In genomic region chr1:93686497-93687250, GRCh38 we compare ENCODE assay signal across 20 cellular contexts.
"Had no signal": no experiment of that assay in that cellular context is flagged by ENCODE, and none has a peak within 500 bp of the region (broad histone marks: within the 10 kb centered on the region; RNA-seq: fewer than 3 reads in every experiment).

No MANE protein-coding gene starts in this region.

- H3K36me3 Mint-ChIP-seq: activated naive CD8-positive, alpha-beta T cell treated with anti-CD3 and anti-CD28 coated beads for 36 hours; natural killer cell treated with Interleukin-12 subunit alpha and Interleukin-12 subunit beta and Interleukin-15 and Interleukin-18, amount 100 ng/mL, for 72 hours; type B pancreatic cell had no signal

- ATAC-seq: activated CD8-positive, alpha-beta T cell treated with anti-CD3 and anti-CD28 coated beads for 36 hours; body of pancreas; natural killer cell treated with Interleukin-12 subunit alpha and Interleukin-12 subunit beta and Interleukin-15 and Interleukin-18, amount 100 ng/mL, for 72 hours; right cardiac atrium had no signal

- H3K27me3 ChIP-seq: body of pancreas, esophagus squamous epithelium, suprapubic skin had no signal

- DNase-seq: activated CD4-positive, alpha-beta T cell treated with anti-CD3 and anti-CD28 coated beads for 1 hour; activated CD8-positive, alpha-beta memory T cell treated with anti-CD3 and anti-CD28 coated beads, Interleukin-2, amount 50 U/mL, for 48 hours; activated CD8-positive, alpha-beta T cell treated with anti-CD3 and anti-CD28 coated beads for 36 hours; activated naive CD8-positive, alpha-beta T cell treated with anti-CD3 and anti-CD28 coated beads for 36 hours; amygdala; body of pancreas; caudate nucleus; esophagus squamous epithelium; hypothalamus; nucleus accumbens; right cardiac atrium; T-helper 1 cell; T1000 had no signal

- FAIRE-seq: colon had no signal

- H3K9me3 ChIP-seq: body of pancreas, esophagus squamous epithelium, suprapubic skin had no signal

- H3K9me3 Mint-ChIP-seq: activated CD8-positive, alpha-beta T cell treated with anti-CD3 and anti-CD28 coated beads for 36 hours; activated naive CD8-positive, alpha-beta T cell treated with anti-CD3 and anti-CD28 coated beads for 36 hours; natural killer cell treated with Interleukin-12 subunit alpha and Interleukin-12 subunit beta and Interleukin-15 and Interleukin-18, amount 100 ng/mL, for 72 hours; stimulated activated naive CD8-positive, alpha-beta T cell treated with anti-CD3 and anti-CD28 coated beads, Interleukin-15, Interleukin-2, amounts not matched to agents 100 ng/mL and 50 ng/mL, for 24 hours; type B pancreatic cell had no signal

- H3K27ac Mint-ChIP-seq: activated CD8-positive, alpha-beta T cell treated with anti-CD3 and anti-CD28 coated beads for 36 hours; activated naive CD8-positive, alpha-beta T cell treated with anti-CD3 and anti-CD28 coated beads for 36 hours; progenitor cell of endocrine pancreas; stimulated activated naive CD8-positive, alpha-beta T cell treated with anti-CD3 and anti-CD28 coated beads, Interleukin-15, Interleukin-2, amounts not matched to agents 100 ng/mL and 50 ng/mL, for 24 hours; type B pancreatic cell had no signal

- H3K4me2 ChIP-seq: smooth muscle cell had no signal

- H3K27ac ChIP-seq: body of pancreas, esophagus squamous epithelium, suprapubic skin had no signal

- H3K4me3 ChIP-seq: body of pancreas, esophagus squamous epithelium, smooth muscle cell, suprapubic skin had no signal

- H3K4me3 Mint-ChIP-seq: activated CD8-positive, alpha-beta T cell treated with anti-CD3 and anti-CD28 coated beads for 36 hours; activated naive CD8-positive, alpha-beta T cell treated with anti-CD3 and anti-CD28 coated beads for 36 hours; natural killer cell treated with Interleukin-12 subunit alpha and Interleukin-12 subunit beta and Interleukin-15 and Interleukin-18, amount 100 ng/mL, for 72 hours; stimulated activated naive CD8-positive, alpha-beta T cell treated with anti-CD3 and anti-CD28 coated beads, Interleukin-15, Interleukin-2, amounts not matched to agents 100 ng/mL and 50 ng/mL, for 24 hours; type B pancreatic cell had no signal

- H3K36me3 ChIP-seq: esophagus squamous epithelium, suprapubic skin had no signal
